ENCODE assay signal across 8 cellular contexts in genomic region chr2:40554665-40555294, GRCh38.
DNase-seq lines count a peak whose midpoint lies in the region; ATAC-seq and TF ChIP-seq lines count a peak whose summit lies in the region.

No MANE protein-coding gene starts in this region.

- H3K27me3 Mint-ChIP-seq in neural crest cell (ENCODE audit: low read depth) = peaks cover 4% of the 10 kb centered on the region
- H3K27me3 Mint-ChIP-seq in T-helper 17 cell = no peaks in the 10 kb centered on the region

- no peaks in the 10 kb centered on the region for H3K9me3 ChIP-seq in T-helper 17 cell (ENCODE audit: control insufficient read depth, low read length, poor library complexity, severe bottlenecking)

- ATAC-seq in GM19023 (IDR thresholded peaks at IDR 0.05; ENCODE audit: unreplicated experiment) (peak; percentile 85), HG03108 (IDR thresholded peaks at IDR 0.05; ENCODE audit: unreplicated experiment) (peak; percentile 88), T-helper 17 cell (no peak)

- DNase-seq in BJ (ENCODE audit: low read depth) (no peak), NCI-H2107 treated with DMSO at 0.1 percent for 48 hours (lab: John Stamatoyannopoulos, UW; ENCODE audit: unreplicated experiment) (peak; percentile 64), fibroblast of gingiva (ENCODE audit: low read depth) (peak; percentile 27), neural crest cell (ENCODE audit: low read depth, low spot score) (peak; percentile 61), T-helper 17 cell (no peak)

- H3K4me3 ChIP-seq in BJ (ENCODE audit: low read depth, low read length) (no peak overlapping the region), WI38 (ENCODE audit: low read depth, low read length) (no peak overlapping the region)

- POLR2A ChIA-PET in BJ (lab: Charles Lee) = no interaction called here

- no peaks in the 10 kb centered on the region for H3K4me1 Mint-ChIP-seq in neural crest cell
- no peaks in the 10 kb centered on the region for H3K4me1 Mint-ChIP-seq in T-helper 17 cell

- H3K4me3 Mint-ChIP-seq in neural crest cell = no peak overlapping the region
- no peak overlapping the region for H3K4me3 Mint-ChIP-seq in T-helper 17 cell

- H3K27ac Mint-ChIP-seq in neural crest cell (ENCODE audit: unreplicated experiment) = no peak overlapping the region
- no peak overlapping the region for H3K27ac Mint-ChIP-seq in T-helper 17 cell

- H3K36me3 Mint-ChIP-seq in neural crest cell (ENCODE audit: low read depth) (no peaks in the 10 kb centered on the region), T-helper 17 cell (ENCODE audit: low read depth) (no peaks in the 10 kb centered on the region)

- H3K36me3 ChIP-seq in BJ (ENCODE audit: control insufficient read depth, insufficient read depth, low read length) = no peaks in the 10 kb centered on the region

- CTCF ChIA-PET in BJ (lab: Yijun Ruan, JAX) = interaction anchor here (0.6 to 2.4 kb wide), 28 partner anchors 8 to 640 kb away, joined by 3 to 11 read pairs (median 4); no protein-coding TSS in a partner anchor

- TF ChIP-seq CTCF in BJ (IDR thresholded peaks at IDR 0.05; ENCODE audit: insufficient read depth, low read depth, low read length) (peak; percentile 84), WI38 (IDR thresholded peaks at IDR 0.05; ENCODE audit: low read depth, low read length) (peak; percentile 83), neural crest cell (conservative IDR thresholded peaks at IDR 0.05) (peak; percentile 81)

- no peaks in the 10 kb centered on the region for H3K9me3 Mint-ChIP-seq in neural crest cell

- no peaks in the 10 kb centered on the region for H3K27me3 ChIP-seq in BJ (ENCODE audit: control insufficient read depth, insufficient read depth, low read length)

Comparison
In these comparisons a context has a peak if more than half of its experiments do, and no peak if none do; other contexts are left out.
1. DNase-seq: peak in NCI-H2107 treated with DMSO at 0.1 percent for 48 hours (single experiment), fibroblast of gingiva (single experiment) and neural crest cell (single experiment); none in BJ (single experiment) and T-helper 17 cell (0 of 3).
2. Peak in every context shown above with its lines, with median percentiles within 50 percentile points of each other: CTCF ChIP-seq.